ENCODE assay signal across 18 cellular contexts in genomic region chr12:116213885-116214527, GRCh38.
DNase-seq lines count a peak whose midpoint lies in the region; FAIRE-seq and TF ChIP-seq lines count a peak whose summit lies in the region.
"Had no signal": no experiment of that assay in that cellular context is flagged by ENCODE, and none has a peak within 500 bp of the region (broad histone marks: within the 10 kb centered on the region; RNA-seq: fewer than 3 reads in every experiment).

No MANE protein-coding gene starts in this region.

- DNase-seq in HFFc6 = no peak
- DNase-seq in H1 (ENCODE audit: low read depth in 1 of 2, low spot score in 2 of 2) = no peak
- no peak for DNase-seq in osteocyte (ENCODE audit: extremely low spot score, unreplicated experiment)
- no peak for DNase-seq in hypothalamus (lab: John Stamatoyannopoulos, UW)
- no peak for DNase-seq in activated CD4-positive, alpha-beta T cell treated with anti-CD3 and anti-CD28 coated beads, Interleukin-2, amount 50 U/mL, for 1 hour
- no peak for DNase-seq in activated CD4-positive, alpha-beta T cell treated with anti-CD3 and anti-CD28 coated beads for 4 hours
- DNase-seq: Caco-2; CD4-positive, CD25-positive, alpha-beta regulatory T cell; DMS153; NCI-H1436 treated with DMSO at 0.1 percent for 48 hours; NCI-H2081 treated with DMSO at 0.1 percent for 48 hours; NCI-H226; NCI-H524 treated with DMSO at 0.1 percent for 48 hours; SHP77 treated with DMSO at 0.1 percent for 48 hours had no signal

- no peaks in the 10 kb centered on the region for H3K9me3 ChIP-seq in H1 (ENCODE audit: insufficient read depth in 2 of 2, low read depth in 1 of 2, low read length in 1 of 2)
- H3K9me3 ChIP-seq: Caco-2 had no signal

- no peak for TF ChIP-seq POLR2A in H1 (IDR thresholded peaks at IDR 0.05; ENCODE audit: control extremely low read depth in 1 of 2, low read depth in 2 of 2, low read length in 2 of 2)

- no peak overlapping the region for H3K23ac ChIP-seq in H1 (ENCODE audit: insufficient read length)

- H3K18ac ChIP-seq in H1 (ENCODE audit: extremely low read depth, low read length) = no peak overlapping the region

- TF ChIP-seq RAD21 in H1 (IDR thresholded peaks at IDR 0.05 in 1 of 2, conservative IDR thresholded peaks at IDR 0.05 in 1 of 2; ENCODE audit: low read depth in 2 of 2, low read length in 2 of 2) = no peak

- H3K4ac ChIP-seq in H1 (replicated peaks; ENCODE audit: insufficient read length, low read depth, low read length) = no peak overlapping the region

- H3K27me3 Mint-ChIP-seq in HFFc6 (ENCODE audit: insufficient read depth) (no peaks in the 10 kb centered on the region), osteocyte (ENCODE audit: unreplicated experiment) (no peaks in the 10 kb centered on the region)
- H3K27me3 Mint-ChIP-seq: B cell; CD4-positive, CD25-positive, alpha-beta regulatory T cell had no signal

- CTCF ChIA-PET in H1 (lab: Charles Lee; ENCODE audit: partially characterized antibody) = no interaction called here

- H3K4me3 Mint-ChIP-seq in HFFc6 = no peak overlapping the region
- H3K4me3 Mint-ChIP-seq in osteocyte (ENCODE audit: unreplicated experiment) = no peak overlapping the region
- H3K4me3 Mint-ChIP-seq: B cell; CD4-positive, CD25-positive, alpha-beta regulatory T cell had no signal

- H3K4me2 ChIP-seq in H1 (ENCODE audit: insufficient read depth in 1 of 2, low read depth in 2 of 2, low read length in 2 of 2) = no peak overlapping the region
- H3K4me2 ChIP-seq: KMS-11 had no signal

- TF ChIP-seq CTCF in HFFc6 (IDR thresholded peaks at IDR 0.05) (no peak), H1 (IDR thresholded peaks at IDR 0.05; ENCODE audit: control extremely low read depth in 1 of 3, insufficient read depth in 1 of 3, low read depth in 1 of 3, low read length in 3 of 3) (no peak), osteocyte (IDR thresholded peaks at IDR 0.05) (no peak)

- TF ChIP-seq EP300 in H1 (IDR thresholded peaks at IDR 0.05; ENCODE audit: borderline replicate concordance in 1 of 2, low read depth in 2 of 2, low read length in 2 of 2) = no peak

- H4K20me1 ChIP-seq in H1 (replicated peaks in 1 of 2; ENCODE audit: control insufficient read depth in 1 of 2, insufficient read depth in 2 of 2, low read length in 2 of 2) = peaks cover 4 to 8% of the 10 kb centered on the region in 2 experiments

- H2BK20ac ChIP-seq in H1 (ENCODE audit: low read length) = no peak overlapping the region

- H3K9ac ChIP-seq in H1 (replicated peaks in 1 of 4; ENCODE audit: extremely low read depth in 1 of 4, low read depth in 3 of 4, low read length in 3 of 4) = no peak overlapping the region
- H3K9ac ChIP-seq: KMS-11 had no signal

- H3K27ac Mint-ChIP-seq in HFFc6 (peak overlapping the region; percentile 30; the same call in 1 of the 2 replicates), osteocyte (ENCODE audit: unreplicated experiment) (peak overlapping the region; percentile 71)
- H3K27ac Mint-ChIP-seq: B cell had no signal

- no peak overlapping the region for H4K8ac ChIP-seq in H1 (ENCODE audit: extremely low read depth, insufficient read depth, low read length)

- peaks cover 0 to 7% (median 1%) of the 10 kb centered on the region in 4 experiments; a peak in 1 of 7 replicates for H3K4me1 ChIP-seq in H1 (replicated peaks in 1 of 4; ENCODE audit: control insufficient read depth in 3 of 4, insufficient read depth in 4 of 4, low read length in 3 of 4)
- H3K4me1 ChIP-seq: Caco-2 had no signal

- H3K4me3 ChIP-seq in H1 (ENCODE audit: extremely low read depth in 1 of 4, insufficient read depth in 2 of 4, low read depth in 3 of 4, low read length in 4 of 4) = no peak overlapping the region

- no peaks in the 10 kb centered on the region for H3K36me3 ChIP-seq in H1 (ENCODE audit: control insufficient read depth in 2 of 4, insufficient read depth in 4 of 4, low read length in 3 of 4)

- H3K36me3 Mint-ChIP-seq in HFFc6 (ENCODE audit: low read depth) = no peaks in the 10 kb centered on the region
- no peaks in the 10 kb centered on the region for H3K36me3 Mint-ChIP-seq in osteocyte (ENCODE audit: unreplicated experiment)

- H3K14ac ChIP-seq in H1 (ENCODE audit: insufficient read length) = no peak overlapping the region

- no peak overlapping the region for H4K91ac ChIP-seq in H1 (replicated peaks; ENCODE audit: insufficient read length, low read length)

- H3K56ac ChIP-seq in H1 (replicated peaks; ENCODE audit: insufficient read length, low read depth, low read length) = no peak overlapping the region

- 91% methylated on average over 4 of the region's 4 CpGs; no CpG with 5 or more reads in 1 of the 2 experiments for WGBS in H1 (ENCODE audit: extremely low coverage in 1 of 2, insufficient coverage in 1 of 2, insufficient read length in 1 of 2, insufficient replicate concordance in 2 of 2, low coverage in 1 of 2, low lambda C conversion rate in 2 of 2, missing lambda C conversion rate in 1 of 2), 2 experiments

- H2BK12ac ChIP-seq in H1 (ENCODE audit: low read depth, low read length) = no peak overlapping the region

- H3K79me1 ChIP-seq in H1 (ENCODE audit: low read depth, low read length) = 0 out of 2 replicates have a peak, but pooled peaks cover 7% of the 10 kb centered on the region

- no peaks in the 10 kb centered on the region for H3K23me2 ChIP-seq in H1 (ENCODE audit: low read depth, low read length)

- H2AFZ ChIP-seq in H1 (ENCODE audit: low read length) = no peak overlapping the region

- no peak overlapping the region for H2BK5ac ChIP-seq in H1 (ENCODE audit: low read depth, low read length)

- H4K5ac ChIP-seq in H1 (ENCODE audit: insufficient read length, low read depth, low read length) = no peak overlapping the region

- H3K4me1 Mint-ChIP-seq in HFFc6 (ENCODE audit: low read depth) (peaks cover 67% of the 10 kb centered on the region), osteocyte (ENCODE audit: unreplicated experiment) (peaks cover 79% of the 10 kb centered on the region)

- peaks cover 0 to 91% of the 10 kb centered on the region in 2 experiments; a peak in 3 of 4 replicates for H3K79me2 ChIP-seq in H1 (ENCODE audit: control insufficient read depth in 1 of 2, insufficient read depth in 2 of 2, low read length in 2 of 2)

- no peak overlapping the region for H2BK15ac ChIP-seq in H1 (ENCODE audit: low read length)

- H2BK120ac ChIP-seq in H1 (replicated peaks; ENCODE audit: low read depth, low read length) = no peak overlapping the region

- FAIRE-seq in G401.6 (lab: Jason Lieb, UNC) (peak; percentile 84), H1 (lab: Jason Lieb, UNC) (peak; percentile 68)
- FAIRE-seq: HepG2 had no signal

- H2AK5ac ChIP-seq in H1 (ENCODE audit: low read depth, low read length) = no peak overlapping the region

- POLR2A ChIA-PET in H1 (lab: Charles Lee; ENCODE audit: partially characterized antibody) = no interaction called here

- H3K9me3 Mint-ChIP-seq in HFFc6 (no peaks in the 10 kb centered on the region), osteocyte (ENCODE audit: unreplicated experiment) (no peaks in the 10 kb centered on the region)
- H3K9me3 Mint-ChIP-seq: CD4-positive, CD25-positive, alpha-beta regulatory T cell had no signal

- no peak overlapping the region for H3K27ac ChIP-seq in H1 (ENCODE audit: low read depth, low read length)
- H3K27ac ChIP-seq: KMS-11 had no signal

- no peaks in the 10 kb centered on the region for H3K27me3 ChIP-seq in H1 (replicated peaks in 1 of 4; ENCODE audit: control insufficient read depth in 3 of 4, extremely low read depth in 1 of 4, insufficient read depth in 3 of 4, low read length in 3 of 4)

TF ChIP-seq in H1, 55 proteins besides CTCF, POLR2A, EP300 and RAD21 (continues in another document):
- TF ChIP-seq SAP30 (IDR thresholded peaks at IDR 0.05; ENCODE audit: insufficient read depth, insufficient replicate concordance, low read length) = no peak
- TF ChIP-seq YY1 (IDR thresholded peaks at IDR 0.05; ENCODE audit: low read depth, low read length) = no peak
- no peak for TF ChIP-seq BRCA1 (IDR thresholded peaks at IDR 0.05; ENCODE audit: low read depth, low read length)
